In the genomic region with DNA sequence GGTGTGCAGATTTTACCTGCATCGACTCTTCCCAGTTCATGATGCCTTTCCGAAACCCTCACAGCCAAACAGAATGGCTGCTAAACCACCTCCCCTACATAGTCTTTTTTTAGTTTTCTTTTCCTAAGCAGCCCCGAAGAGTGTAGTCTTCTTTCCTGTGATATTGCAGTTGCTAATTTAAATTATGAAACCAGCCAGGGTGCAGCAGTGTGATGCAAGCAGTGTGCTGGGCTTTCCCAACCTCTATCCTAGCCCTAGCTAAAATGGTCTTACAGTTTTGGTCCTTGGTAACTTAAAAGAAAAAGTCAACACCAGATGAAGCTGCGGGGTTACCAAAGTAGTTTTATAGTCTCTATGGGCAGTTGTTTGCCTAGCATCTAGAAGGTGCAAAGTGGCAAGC, we compare ENCODE assay signal across 17 cellular contexts.
"Had no signal": no experiment of that assay in that cellular context is flagged by ENCODE, and none has a peak within 500 bp of the region (broad histone marks: within the 10 kb centered on the region; RNA-seq: fewer than 3 reads in every experiment).

No MANE protein-coding gene starts in this region.

- H3K27me3 ChIP-seq: gastroesophageal sphincter, right lobe of liver, tibial artery had no signal

- H3K4me3 ChIP-seq: gastroesophageal sphincter, right lobe of liver, tibial artery had no signal

- DNase-seq: activated CD4-positive, alpha-beta T cell treated with anti-CD3 and anti-CD28 coated beads for 48 hours; activated CD8-positive, alpha-beta T cell treated with anti-CD3 and anti-CD28 coated beads, Interleukin-2, amount 10 ng/mL, durations not matched to agents 7 days and 5 days; activated gamma-delta T cell; activated naive CD4-positive, alpha-beta T cell treated with anti-CD3 and anti-CD28 coated beads, Interleukin-2, amount 50 U/mL, for 16 hours; activated naive CD8-positive, alpha-beta T cell treated with anti-CD3 and anti-CD28 coated beads, Interleukin-2, amount 50 U/mL, for 24 hours; head of caudate nucleus; islet precursor cell; left cardiac atrium; occipital lobe; right lobe of liver; small intestine; stimulated activated CD4-positive, alpha-beta T cell treated with anti-CD3 and anti-CD28 coated beads, Interleukin-2, amount 100 ng/mL, for 24 hours; stimulated activated naive CD8-positive, alpha-beta T cell treated with anti-CD3 and anti-CD28 coated beads, Interleukin-15, amount 100 ng/mL, for 72 hours; tibial artery had no signal

- ATAC-seq: activated CD8-positive, alpha-beta T cell treated with anti-CD3 and anti-CD28 coated beads, Interleukin-2, amount 10 ng/mL, durations not matched to agents 7 days and 5 days; activated naive CD8-positive, alpha-beta T cell treated with anti-CD3 and anti-CD28 coated beads, Interleukin-2, amount 50 U/mL, for 24 hours; gastroesophageal sphincter; left cardiac atrium; right lobe of liver; stimulated activated effector memory CD8-positive, alpha-beta T cell treated with anti-CD3 and anti-CD28 coated beads, Interleukin-12 subunit alpha, Interleukin-12 subunit beta, amount 100 ng/mL, for 72 hours; stimulated activated naive CD8-positive, alpha-beta T cell treated with anti-CD3 and anti-CD28 coated beads, Interleukin-15, amount 100 ng/mL, for 72 hours had no signal

- FAIRE-seq: small intestine had no signal

- H3K9me3 ChIP-seq: gastroesophageal sphincter, right lobe of liver, tibial artery had no signal

- H3K27ac ChIP-seq: epithelial cell of prostate, gastroesophageal sphincter, right lobe of liver, tibial artery had no signal

- H3K36me3 ChIP-seq: gastroesophageal sphincter, right lobe of liver, tibial artery had no signal

- H3K4me1 ChIP-seq: gastroesophageal sphincter, tibial artery had no signal
